ENCODE assay signal across 8 cellular contexts in the genomic region with DNA sequence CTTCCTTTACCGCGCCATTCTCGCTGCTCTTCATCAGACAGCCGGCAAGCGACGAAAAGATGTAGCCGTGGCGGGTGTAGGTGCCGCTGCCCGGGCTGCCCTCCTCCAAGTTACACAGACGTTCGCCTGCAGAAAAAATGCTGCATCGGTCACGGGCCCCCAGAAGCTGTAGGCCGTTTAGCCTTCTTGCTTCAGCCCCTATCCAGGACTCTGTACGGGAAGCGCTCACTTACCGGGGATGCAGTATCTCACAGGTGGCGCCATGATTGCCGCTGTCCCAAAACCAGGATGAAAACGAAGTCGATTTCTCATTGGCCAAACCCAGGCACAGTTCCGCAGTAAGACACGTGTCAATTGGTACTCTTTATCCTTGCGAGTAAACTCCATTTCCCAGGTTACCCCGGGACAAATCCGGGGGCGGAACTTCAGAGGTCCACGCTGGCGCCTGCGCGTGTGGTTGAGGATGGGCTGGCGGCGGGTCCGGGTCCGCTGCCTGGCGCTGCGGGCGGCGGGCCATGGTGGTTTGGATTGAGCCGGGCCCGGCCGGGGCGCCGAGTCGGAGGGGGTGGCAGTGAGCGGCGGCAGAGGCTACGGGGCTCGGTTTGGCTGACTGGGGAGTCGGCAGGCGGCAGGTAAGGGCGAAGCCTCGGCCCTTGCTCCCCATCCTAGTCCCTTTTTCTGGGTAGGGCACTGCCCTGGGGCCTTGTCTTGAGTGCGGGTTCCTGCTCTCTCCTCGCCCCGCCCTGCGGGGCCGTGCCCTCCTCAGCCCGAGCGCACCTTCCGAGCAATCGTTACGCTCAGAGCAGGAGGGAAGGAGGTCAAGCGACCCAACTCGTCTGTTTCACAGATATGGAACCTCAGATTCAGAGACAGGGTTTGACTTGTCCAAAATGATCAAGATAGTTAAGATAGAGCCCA. TPM values are rescaled to one million over a fixed set of nuclear protein-coding genes. Genes with fewer than 3 reads are reported as not detected.
DNase-seq lines count a peak whose midpoint lies in the region; ATAC-seq, FAIRE-seq and TF ChIP-seq lines count a peak whose summit lies in the region.

A gene with protein sequence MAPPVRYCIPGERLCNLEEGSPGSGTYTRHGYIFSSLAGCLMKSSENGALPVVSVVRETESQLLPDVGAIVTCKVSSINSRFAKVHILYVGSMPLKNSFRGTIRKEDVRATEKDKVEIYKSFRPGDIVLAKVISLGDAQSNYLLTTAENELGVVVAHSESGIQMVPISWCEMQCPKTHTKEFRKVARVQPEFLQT (minus strand): TSS at position 285 of the 918 bp plus-strand sequence. CDS start 21 bp downstream, at position 264.
ZDHHC16 (plus strand) TSS at position 454 of the 918 bp plus-strand sequence. CDS start 5,501 bp downstream, outside the sequence.

- peaks cover 36% of the 10 kb centered on the region for H3K4me1 ChIP-seq in Loucy (ENCODE audit: insufficient read depth, low read length, poor library complexity, severe bottlenecking)

- H2AFZ ChIP-seq in Loucy (ENCODE audit: low read length): peak within 1 kb of the TSS; percentile 95

- H3K9me2 ChIP-seq in Loucy (replicated peaks; ENCODE audit: low read depth, low read length): no peaks in the 10 kb centered on the region

- peak; percentile 78 for TF ChIP-seq POLR2A in H54 (IDR thresholded peaks at IDR 0.05; ENCODE audit: low read depth, low read length)
- peak; percentile 89 for TF ChIP-seq POLR2A in Raji (IDR thresholded peaks at IDR 0.05; ENCODE audit: insufficient read depth, low read depth, low read length)

- H3K27me3 Mint-ChIP-seq in natural killer cell treated with Interleukin-12 subunit alpha and Interleukin-12 subunit beta and Interleukin-15 and Interleukin-18, amount 100 ng/mL, for 72 hours: no peaks in the 10 kb centered on the region

- peak; percentile 89 for FAIRE-seq in H54 (lab: Jason Lieb, UNC)

- H3K36me3 ChIP-seq in Loucy (ENCODE audit: insufficient read depth, low read length): peaks cover 3% of the 10 kb centered on the region; the same call in 1 of the 2 replicates

- peak within 1 kb of the TSS; percentile 89 for H3K4me3 ChIP-seq in Loucy (ENCODE audit: low read length, poor library complexity, severe bottlenecking)
- peak within 1 kb of the TSS; percentile 88 for H3K4me3 ChIP-seq in fibroblast of pulmonary artery (replicated peaks; ENCODE audit: low read depth, low read length)

- H3K9me3 ChIP-seq in Loucy (ENCODE audit: insufficient read depth, low read depth, low read length): no peaks in the 10 kb centered on the region

- peaks cover 5% of the 10 kb centered on the region for H4K20me1 ChIP-seq in Loucy (ENCODE audit: insufficient read depth, low read length, poor library complexity, severe bottlenecking)

- DNase-seq in ELF-1 (ENCODE audit: low read depth, low spot score) (peak; percentile 97), H54 (ENCODE audit: insufficient read length, low spot score) (peak; percentile 99), fibroblast of pulmonary artery (ENCODE audit: low read depth) (peak; percentile 96)
- DNase-seq in activated T-helper 9 cell treated with anti-CD3 and anti-CD28 coated beads, Interleukin-2, amount 50 U/mL, for 16 hours (ENCODE audit: low read depth): peak; percentile 87
- DNase-seq in natural killer cell treated with Interleukin-12 subunit alpha and Interleukin-12 subunit beta and Interleukin-15 and Interleukin-18, amount 100 ng/mL, for 72 hours (ENCODE audit: low spot score): peak; percentile 95
- peak; percentile 91 for DNase-seq in stimulated activated naive CD8-positive, alpha-beta T cell treated with anti-CD3 and anti-CD28 coated beads, Interleukin-15, Interleukin-2, amounts not matched to agents 100 U/mL and 50 U/mL, for 24 hours

- peak within 1 kb of the TSS; percentile 78 to 86 for H3K27ac Mint-ChIP-seq in natural killer cell treated with Interleukin-12 subunit alpha and Interleukin-12 subunit beta and Interleukin-15 and Interleukin-18, amount 100 ng/mL, for 72 hours

- H3K4me2 ChIP-seq in Loucy (ENCODE audit: low read depth, low read length, poor library complexity, severe bottlenecking): peak within 1 kb of the TSS; percentile 94

- peak within 1 kb of the TSS; percentile 80 for H3K9ac ChIP-seq in Loucy (ENCODE audit: low read depth, low read length, poor library complexity, severe bottlenecking)

- TF ChIP-seq CTCF in Loucy (conservative IDR thresholded peaks at IDR 0.05; ENCODE audit: low read length) (0 out of 2 replicates have a peak, but pooled peaks have one; percentile 18), fibroblast of pulmonary artery (IDR thresholded peaks at IDR 0.05; ENCODE audit: low read length, missing control alignments) (no peak)

- H3K27me3 ChIP-seq in Loucy (ENCODE audit: insufficient read depth, low read length, poor library complexity, severe bottlenecking): no peaks in the 10 kb centered on the region

- H3K36me3 Mint-ChIP-seq in natural killer cell treated with Interleukin-12 subunit alpha and Interleukin-12 subunit beta and Interleukin-15 and Interleukin-18, amount 100 ng/mL, for 72 hours: peaks cover 15% of the 10 kb centered on the region

- H3K4me1 Mint-ChIP-seq in natural killer cell treated with Interleukin-12 subunit alpha and Interleukin-12 subunit beta and Interleukin-15 and Interleukin-18, amount 100 ng/mL, for 72 hours (ENCODE audit: low read depth in 2 of 2): peaks cover 32 to 42% of the 10 kb centered on the region in 2 donors

- H3F3A ChIP-seq in Loucy (ENCODE audit: low read depth): no peaks in the 10 kb centered on the region

- peak within 1 kb of the TSS; percentile 92 for H3K4me3 Mint-ChIP-seq in natural killer cell treated with Interleukin-12 subunit alpha and Interleukin-12 subunit beta and Interleukin-15 and Interleukin-18, amount 100 ng/mL, for 72 hours

- peaks cover 74% of the 10 kb centered on the region for H3K79me2 ChIP-seq in Loucy (ENCODE audit: insufficient read depth, low read length)

- ATAC-seq in natural killer cell treated with Interleukin-12 subunit alpha and Interleukin-12 subunit beta and Interleukin-15 and Interleukin-18, amount 100 ng/mL, for 72 hours: peak; percentile 99
- ATAC-seq in stimulated activated naive CD8-positive, alpha-beta T cell treated with anti-CD3 and anti-CD28 coated beads, Interleukin-15, Interleukin-2, amounts not matched to agents 100 U/mL and 50 U/mL, for 24 hours: peak; percentile 96

- no peaks in the 10 kb centered on the region for H3K9me3 Mint-ChIP-seq in natural killer cell treated with Interleukin-12 subunit alpha and Interleukin-12 subunit beta and Interleukin-15 and Interleukin-18, amount 100 ng/mL, for 72 hours

RNA-seq across cellular contexts. Expression of the first gene that starts in this region (rescaled TPM):
- total RNA-seq in natural killer cell treated with Interleukin-12 subunit alpha and Interleukin-12 subunit beta and Interleukin-15 and Interleukin-18, amount 100 ng/mL, for 72 hours: 10 to 100 TPM; 51.0 to 64.5 TPM

RNA-seq across cellular contexts. Expression of gene ZDHHC16, which starts in this region (rescaled TPM):
- 10 to 100 TPM; 43.6 to 61.2 TPM for total RNA-seq in natural killer cell treated with Interleukin-12 subunit alpha and Interleukin-12 subunit beta and Interleukin-15 and Interleukin-18, amount 100 ng/mL, for 72 hours

Comparison
In these comparisons a context has a peak if more than half of its experiments do, and no peak if none do; other contexts are left out.
1. Peak in every context shown above with its lines: DNase-seq, ATAC-seq and H3K4me3 ChIP-seq.